Comparison of ENCODE assay signal across 18 cellular contexts in the genomic region with DNA sequence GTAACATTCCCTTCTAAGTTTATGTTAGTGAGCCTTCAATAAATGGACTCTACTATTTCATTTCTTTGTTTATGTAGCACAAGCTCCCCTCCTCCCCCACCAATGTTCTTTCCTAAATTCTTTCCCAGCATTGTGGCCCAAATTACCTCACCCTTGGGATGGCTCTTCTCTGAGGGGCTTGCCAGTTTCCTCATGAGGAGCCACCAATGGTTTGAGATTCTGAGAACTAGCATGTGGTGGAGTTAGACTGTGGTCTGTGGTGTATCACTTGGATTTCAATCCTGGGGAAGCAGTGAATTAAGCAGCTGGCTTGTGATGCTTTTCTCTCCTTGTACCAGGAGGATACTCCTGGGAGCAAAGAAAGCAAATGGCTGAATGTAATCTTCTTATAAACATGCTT. TPM values are rescaled to one million over a fixed set of nuclear protein-coding genes. Genes with fewer than 3 reads are reported as not detected.
DNase-seq lines count a peak whose midpoint lies in the region; ATAC-seq, FAIRE-seq and TF ChIP-seq lines count a peak whose summit lies in the region.
"Had no signal": no experiment of that assay in that cellular context is flagged by ENCODE, and none has a peak within 500 bp of the region (broad histone marks: within the 10 kb centered on the region; RNA-seq: fewer than 3 reads in every experiment).

No MANE protein-coding gene starts in this region.

- H3K27ac Mint-ChIP-seq in CD4-positive, alpha-beta memory T cell = no peak overlapping the region
- H3K27ac Mint-ChIP-seq: B cell; CD8-positive, alpha-beta memory T cell had no signal

- intact Hi-C loops in Right ventricle myocardium superior (cut with DNase I) = no loop called here
- intact Hi-C loops in cardiac septum (cut with DNase I) = no loop called here
- intact Hi-C loops in heart left ventricle (cut with DNase I) = no loop called here
- intact Hi-C loops in CD4-positive, alpha-beta memory T cell (cut with micrococcal nuclease) = no loop called here
- intact Hi-C loops in aorta (cut with DNase I) = no loop called here

- POLR2A ChIA-PET in CD4-positive, alpha-beta memory T cell (lab: Charles Lee; ENCODE audit: partially characterized antibody) = no interaction called here

- peaks cover 10 to 15% of the 10 kb centered on the region in 2 donors for H3K27me3 Mint-ChIP-seq in CD4-positive, alpha-beta memory T cell

- no peak for TF ChIP-seq POLR2A in heart left ventricle (IDR thresholded peaks at IDR 0.05)

- no peak for FAIRE-seq in RCC 7860 (lab: Jason Lieb, UNC)
- FAIRE-seq: G401.6, GM12891, GM19239, H1, HTR-8/SVneo had no signal

- H3K9me3 ChIP-seq in heart left ventricle (no peaks in the 10 kb centered on the region), aorta (ENCODE audit: control insufficient read depth, low read length) (no peaks in the 10 kb centered on the region)
- H3K9me3 ChIP-seq in CD4-positive, alpha-beta memory T cell (ENCODE audit: control insufficient read depth in 1 of 2, low read length in 2 of 2) = no peaks in the 10 kb centered on the region
- H3K9me3 ChIP-seq: HAP-1 had no signal

- H3K27me3 ChIP-seq in heart left ventricle (peaks cover 0 to 7% (median 0%) of the 10 kb centered on the region in 9 donors), aorta (ENCODE audit: control insufficient read depth in 1 of 2, insufficient read depth in 2 of 2, low read length in 1 of 2) (no peaks in the 10 kb centered on the region)
- H3K27me3 ChIP-seq in CD4-positive, alpha-beta memory T cell (ENCODE audit: insufficient read depth, low read length) = no peaks in the 10 kb centered on the region
- H3K27me3 ChIP-seq: BLaER1 treated with 17β-estradiol and CSF1 and Interleukin-3, amounts not matched to agents 10 nM and 100 nM had no signal

- peak; percentile 74 for ATAC-seq in Right ventricle myocardium superior (ENCODE audit: poor library complexity)
- ATAC-seq in heart left ventricle = peak in 3 of 4 donors; percentile 32 to 41 (median 39)
- no peak for ATAC-seq in aorta (ENCODE audit: low FRiP score)

- H3K4me1 ChIP-seq in heart left ventricle (no peaks in the 10 kb centered on the region), aorta (ENCODE audit: control insufficient read depth in 1 of 2, insufficient read depth in 2 of 2, low read length in 2 of 2) (no peaks in the 10 kb centered on the region)
- H3K4me1 ChIP-seq in CD4-positive, alpha-beta memory T cell (ENCODE audit: insufficient read depth, low read length) = no peaks in the 10 kb centered on the region
- H3K4me1 ChIP-seq: BLaER1 treated with 17β-estradiol and CSF1 and Interleukin-3, amounts not matched to agents 10 nM and 100 nM; HAP-1 had no signal

- DNase-seq in Right ventricle myocardium superior (no peak), cardiac septum (ENCODE audit: low spot score) (no peak), heart left ventricle (peak in 1 of 5 donors; percentile 15), myocyte (ENCODE audit: low read depth) (peak; percentile 95), RCC 7860 (ENCODE audit: low spot score) (no peak), aorta (no peak)
- no peak for DNase-seq in CD4-positive, alpha-beta memory T cell
- DNase-seq: CD8-positive, alpha-beta memory T cell; COR-L47; IMR-90 had no signal

- H3K36me3 ChIP-seq in heart left ventricle (no peaks in the 10 kb centered on the region), aorta (ENCODE audit: control insufficient read depth in 1 of 2, insufficient read depth in 2 of 2, low read length in 1 of 2) (no peaks in the 10 kb centered on the region)
- H3K36me3 ChIP-seq in CD4-positive, alpha-beta memory T cell (ENCODE audit: insufficient read depth, low read length) = no peaks in the 10 kb centered on the region
- H3K36me3 ChIP-seq: BLaER1 treated with 17β-estradiol and CSF1 and Interleukin-3, amounts not matched to agents 10 nM and 100 nM; HAP-1 had no signal

- no peak for TF ChIP-seq CTCF in heart left ventricle (IDR thresholded peaks at IDR 0.05)

- H3K4me3 Mint-ChIP-seq in CD4-positive, alpha-beta memory T cell = no peak overlapping the region
- H3K4me3 Mint-ChIP-seq: B cell; CD8-positive, alpha-beta memory T cell had no signal

- H3K9me3 Mint-ChIP-seq in CD4-positive, alpha-beta memory T cell = peaks cover 0 to 8% (median 0%) of the 10 kb centered on the region in 8 donors

- H3K4me3 ChIP-seq in heart left ventricle = no peak overlapping the region
- no peak overlapping the region for H3K4me3 ChIP-seq in CD4-positive, alpha-beta memory T cell (ENCODE audit: low read length in 2 of 2)
- no peak overlapping the region for H3K4me3 ChIP-seq in aorta (ENCODE audit: low read length in 2 of 2)
- H3K4me3 ChIP-seq: BLaER1 treated with 17β-estradiol and CSF1 and Interleukin-3, amounts not matched to agents 10 nM and 100 nM; HAP-1 had no signal

- H3K27ac ChIP-seq in heart left ventricle (peak overlapping the region in 2 of 12 donors; percentile 3 to 50), aorta (ENCODE audit: low read depth in 1 of 2, low read length in 2 of 2) (no peak overlapping the region)
- H3K27ac ChIP-seq in CD4-positive, alpha-beta memory T cell (ENCODE audit: low read depth, low read length) = no peak overlapping the region
- H3K27ac ChIP-seq: BLaER1 treated with 17β-estradiol and CSF1 and Interleukin-3, amounts not matched to agents 10 nM and 100 nM had no signal

- no peaks in the 10 kb centered on the region for H3K36me3 Mint-ChIP-seq in CD4-positive, alpha-beta memory T cell
- H3K36me3 Mint-ChIP-seq: CD8-positive, alpha-beta memory T cell had no signal

- H3K4me1 Mint-ChIP-seq in CD4-positive, alpha-beta memory T cell = no peaks in the 10 kb centered on the region
- H3K4me1 Mint-ChIP-seq: B cell; CD8-positive, alpha-beta memory T cell had no signal

- CTCF ChIA-PET in CD4-positive, alpha-beta memory T cell (lab: Charles Lee; ENCODE audit: partially characterized antibody) = no interaction called here

RNA-seq across cellular contexts. Expression of gene NPHP3, which starts 50.0 kb away (rescaled TPM):
- total RNA-seq in Right ventricle myocardium superior (9.3 TPM), cardiac septum (13.6 TPM), heart left ventricle (10 to 100 TPM in 6 of 9 donors, 1 to 10 TPM in 3; 7.6 to 14.7 (median 10.9) TPM), myocyte (24.3 and 28.0 TPM in 2 replicates), aorta (10 to 100 TPM; 38.1 to 56.9 TPM)
- polyA plus RNA-seq in heart left ventricle (10 to 100 TPM in 1 of 2 donors, 1 to 10 TPM in 1; 5.3 to 10.4 TPM), aorta (10 to 100 TPM in 1 of 2 donors, 1 to 10 TPM in 1; 2.0 to 40.2 TPM)
- polyA plus RNA-seq in myocyte (2012) = 12.8 TPM
- 10 to 100 TPM; 68.0 to 72.9 TPM for total RNA-seq in CD4-positive, alpha-beta memory T cell
- polyA plus RNA-seq in CD4-positive, alpha-beta memory T cell = 1 to 10 TPM; 1.7 to 4.0 TPM
